In the genomic region with DNA sequence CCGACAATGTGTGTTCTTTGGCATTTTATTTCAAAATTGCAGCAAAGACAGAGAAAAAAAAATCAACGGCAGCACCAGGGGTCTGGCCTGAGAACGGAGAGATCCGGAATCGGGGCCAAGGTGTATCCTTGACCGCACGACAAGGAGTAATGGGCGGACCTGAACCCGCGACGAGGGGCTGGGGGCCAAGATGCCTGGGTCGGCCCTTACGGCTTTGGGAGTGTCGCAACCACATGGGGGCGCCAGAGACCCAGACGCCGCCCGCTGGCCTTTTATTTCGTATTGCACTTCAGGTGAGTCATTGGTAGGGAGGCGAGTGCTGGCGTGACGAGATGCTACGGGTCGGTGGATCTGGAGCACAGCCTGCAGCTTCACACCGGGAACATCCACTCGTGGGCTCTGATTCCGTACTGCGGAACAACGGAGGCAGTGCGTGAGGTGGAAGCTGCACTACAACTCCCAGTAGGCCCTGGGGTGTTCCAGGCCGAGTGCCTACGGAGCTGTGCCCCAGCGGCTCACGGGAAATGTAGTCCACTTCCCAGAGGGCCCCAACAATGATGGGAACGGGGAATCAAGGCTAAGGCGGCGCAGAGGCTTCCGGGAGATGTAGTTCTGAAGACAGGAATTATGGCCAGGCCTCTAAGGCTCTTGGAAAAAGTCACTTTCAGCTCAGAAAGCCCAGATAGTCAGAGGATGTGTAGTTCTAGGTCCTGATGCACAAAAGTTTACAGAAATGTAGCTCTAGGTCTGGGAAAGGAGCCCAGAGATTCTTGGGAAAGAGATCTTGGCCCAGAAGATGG, we compare ENCODE assay signal across 1 cellular context.
TF ChIP-seq lines count a peak whose summit lies in the region.

No MANE protein-coding gene starts in this region.

TF ChIP-seq in HepG2, 621 proteins besides CTCF, POLR2A, EP300 and RAD21 (continued from another document and continues in another):
- TF ChIP-seq, protein P1, sequence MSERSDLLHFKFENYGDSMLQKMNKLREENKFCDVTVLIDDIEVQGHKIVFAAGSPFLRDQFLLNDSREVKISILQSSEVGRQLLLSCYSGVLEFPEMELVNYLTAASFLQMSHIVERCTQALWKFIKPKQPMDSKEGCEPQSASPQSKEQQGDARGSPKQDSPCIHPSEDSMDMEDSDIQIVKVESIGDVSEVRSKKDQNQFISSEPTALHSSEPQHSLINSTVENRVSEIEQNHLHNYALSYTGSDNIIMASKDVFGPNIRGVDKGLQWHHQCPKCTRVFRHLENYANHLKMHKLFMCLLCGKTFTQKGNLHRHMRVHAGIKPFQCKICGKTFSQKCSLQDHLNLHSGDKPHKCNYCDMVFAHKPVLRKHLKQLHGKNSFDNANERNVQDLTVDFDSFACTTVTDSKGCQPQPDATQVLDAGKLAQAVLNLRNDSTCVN (CRISPR knock-in tag; IDR thresholded peaks at IDR 0.05; ENCODE audit: borderline replicate concordance) = peak; percentile 57; the same call in 1 of the 2 replicates
- TF ChIP-seq, protein P2, sequence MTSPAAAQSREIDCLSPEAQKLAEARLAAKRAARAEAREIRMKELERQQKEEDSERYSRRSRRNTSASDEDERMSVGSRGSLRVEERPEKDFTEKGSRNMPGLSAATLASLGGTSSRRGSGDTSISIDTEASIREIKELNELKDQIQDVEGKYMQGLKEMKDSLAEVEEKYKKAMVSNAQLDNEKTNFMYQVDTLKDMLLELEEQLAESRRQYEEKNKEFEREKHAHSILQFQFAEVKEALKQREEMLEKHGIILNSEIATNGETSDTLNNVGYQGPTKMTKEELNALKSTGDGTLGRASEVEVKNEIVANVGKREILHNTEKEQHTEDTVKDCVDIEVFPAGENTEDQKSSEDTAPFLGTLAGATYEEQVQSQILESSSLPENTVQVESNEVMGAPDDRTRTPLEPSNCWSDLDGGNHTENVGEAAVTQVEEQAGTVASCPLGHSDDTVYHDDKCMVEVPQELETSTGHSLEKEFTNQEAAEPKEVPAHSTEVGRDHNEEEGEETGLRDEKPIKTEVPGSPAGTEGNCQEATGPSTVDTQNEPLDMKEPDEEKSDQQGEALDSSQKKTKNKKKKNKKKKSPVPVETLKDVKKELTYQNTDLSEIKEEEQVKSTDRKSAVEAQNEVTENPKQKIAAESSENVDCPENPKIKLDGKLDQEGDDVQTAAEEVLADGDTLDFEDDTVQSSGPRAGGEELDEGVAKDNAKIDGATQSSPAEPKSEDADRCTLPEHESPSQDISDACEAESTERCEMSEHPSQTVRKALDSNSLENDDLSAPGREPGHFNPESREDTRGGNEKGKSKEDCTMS (CRISPR knock-in tag; conservative IDR thresholded peaks at IDR 0.05) = no peak
- TF ChIP-seq TAF1 (CRISPR knock-in tag; IDR thresholded peaks at IDR 0.05) (peak; percentile 21; the same call in 1 of the 2 replicates), FOSL2 (CRISPR knock-in tag; IDR thresholded peaks at IDR 0.05) (peak; percentile 77), ZMYM4 (CRISPR knock-in tag; IDR thresholded peaks at IDR 0.05) (peak; percentile 24; the same call in 1 of the 2 replicates), SKI (IDR thresholded peaks at IDR 0.05; ENCODE audit: partially characterized antibody) (no peak), SALL2 (CRISPR knock-in tag; IDR thresholded peaks at IDR 0.05) (peak; percentile 42; the same call in 1 of the 2 replicates), ZNF768 (CRISPR knock-in tag; IDR thresholded peaks at IDR 0.05) (0 out of 2 replicates have a peak, but pooled peaks have one; percentile 51), CBX5 (CRISPR knock-in tag; IDR thresholded peaks at IDR 0.05; ENCODE audit: borderline replicate concordance) (0 out of 2 replicates have a peak, but pooled peaks have one; percentile 80), SIN3B (IDR thresholded peaks at IDR 0.05; ENCODE audit: low read length) (no peak), ZNF772 (CRISPR knock-in tag; IDR thresholded peaks at IDR 0.05) (no peak), UBTF (CRISPR knock-in tag; IDR thresholded peaks at IDR 0.05) (peak; percentile 38; the same call in 1 of the 2 replicates), ZFY (CRISPR knock-in tag; IDR thresholded peaks at IDR 0.05) (peak; percentile 90), ZNF761 (CRISPR knock-in tag; conservative IDR thresholded peaks at IDR 0.05) (0 out of 2 replicates have a peak, but pooled peaks have one; percentile 38), STAT5B (CRISPR knock-in tag; IDR thresholded peaks at IDR 0.05) (no peak), THAP11 (CRISPR knock-in tag; IDR thresholded peaks at IDR 0.05) (peak; percentile 99), ASH2L (IDR thresholded peaks at IDR 0.05; ENCODE audit: insufficient read length, low read depth, low read length) (peak; percentile 37), GATAD2A (CRISPR knock-in tag; IDR thresholded peaks at IDR 0.05) (peak; percentile 66), ZNF510 (CRISPR knock-in tag; IDR thresholded peaks at IDR 0.05; ENCODE audit: low read depth) (0 out of 2 replicates have a peak, but pooled peaks have one; percentile 83), CREM (IDR thresholded peaks at IDR 0.05) (peak; percentile 97), CREM (CRISPR knock-in tag; IDR thresholded peaks at IDR 0.05) (no peak), MYC (CRISPR knock-in tag; IDR thresholded peaks at IDR 0.05; ENCODE audit: borderline replicate concordance) (no peak), ZNF335 (CRISPR knock-in tag; IDR thresholded peaks at IDR 0.05) (peak; percentile 65; the same call in 1 of the 2 replicates), SAFB2 (CRISPR knock-in tag; IDR thresholded peaks at IDR 0.05; ENCODE audit: borderline replicate concordance, low read depth) (no peak), XRCC5 (optimal IDR thresholded peaks at IDR 0.05; ENCODE audit: low read length) (peak; percentile 43), MIXL1 (CRISPR knock-in tag; IDR thresholded peaks at IDR 0.05) (0 out of 2 replicates have a peak, but pooled peaks have one; percentile 33), TBL1XR1 (IDR thresholded peaks at IDR 0.05; ENCODE audit: borderline replicate concordance, low read length, partially characterized antibody) (peak; percentile 72), EEA1 (CRISPR knock-in tag; IDR thresholded peaks at IDR 0.05; ENCODE audit: borderline replicate concordance) (0 out of 2 replicates have a peak, but pooled peaks have one; percentile 34), ZNF263 (CRISPR knock-in tag; IDR thresholded peaks at IDR 0.05) (0 out of 2 replicates have a peak, but pooled peaks have one; percentile 29), MAX (IDR thresholded peaks at IDR 0.05) (peak; percentile 10; the same call in 1 of the 2 replicates), ZBTB14 (CRISPR knock-in tag; IDR thresholded peaks at IDR 0.05) (no peak), ZNF788 (CRISPR knock-in tag; IDR thresholded peaks at IDR 0.05; ENCODE audit: borderline replicate concordance) (peak; percentile 71; the same call in 1 of the 2 replicates), MED1 (CRISPR knock-in tag; IDR thresholded peaks at IDR 0.05) (0 out of 2 replicates have a peak, but pooled peaks have one; percentile 41), ZNF256 (CRISPR knock-in tag; conservative IDR thresholded peaks at IDR 0.05) (0 out of 2 replicates have a peak, but pooled peaks have one; percentile 27), ZNF550 (CRISPR knock-in tag; IDR thresholded peaks at IDR 0.05; ENCODE audit: borderline replicate concordance) (no peak), ERF (CRISPR knock-in tag; IDR thresholded peaks at IDR 0.05) (no peak; the same call in 1 of the 2 replicates), TAF15 (IDR thresholded peaks at IDR 0.05; ENCODE audit: low read depth, low read length, poor library complexity, severe bottlenecking) (no peak), NR2C2 (CRISPR knock-in tag; IDR thresholded peaks at IDR 0.05; ENCODE audit: borderline replicate concordance) (peak; percentile 84), ZZZ3 (CRISPR knock-in tag; IDR thresholded peaks at IDR 0.05; ENCODE audit: borderline replicate concordance) (no peak)
- TF ChIP-seq, protein P3, sequence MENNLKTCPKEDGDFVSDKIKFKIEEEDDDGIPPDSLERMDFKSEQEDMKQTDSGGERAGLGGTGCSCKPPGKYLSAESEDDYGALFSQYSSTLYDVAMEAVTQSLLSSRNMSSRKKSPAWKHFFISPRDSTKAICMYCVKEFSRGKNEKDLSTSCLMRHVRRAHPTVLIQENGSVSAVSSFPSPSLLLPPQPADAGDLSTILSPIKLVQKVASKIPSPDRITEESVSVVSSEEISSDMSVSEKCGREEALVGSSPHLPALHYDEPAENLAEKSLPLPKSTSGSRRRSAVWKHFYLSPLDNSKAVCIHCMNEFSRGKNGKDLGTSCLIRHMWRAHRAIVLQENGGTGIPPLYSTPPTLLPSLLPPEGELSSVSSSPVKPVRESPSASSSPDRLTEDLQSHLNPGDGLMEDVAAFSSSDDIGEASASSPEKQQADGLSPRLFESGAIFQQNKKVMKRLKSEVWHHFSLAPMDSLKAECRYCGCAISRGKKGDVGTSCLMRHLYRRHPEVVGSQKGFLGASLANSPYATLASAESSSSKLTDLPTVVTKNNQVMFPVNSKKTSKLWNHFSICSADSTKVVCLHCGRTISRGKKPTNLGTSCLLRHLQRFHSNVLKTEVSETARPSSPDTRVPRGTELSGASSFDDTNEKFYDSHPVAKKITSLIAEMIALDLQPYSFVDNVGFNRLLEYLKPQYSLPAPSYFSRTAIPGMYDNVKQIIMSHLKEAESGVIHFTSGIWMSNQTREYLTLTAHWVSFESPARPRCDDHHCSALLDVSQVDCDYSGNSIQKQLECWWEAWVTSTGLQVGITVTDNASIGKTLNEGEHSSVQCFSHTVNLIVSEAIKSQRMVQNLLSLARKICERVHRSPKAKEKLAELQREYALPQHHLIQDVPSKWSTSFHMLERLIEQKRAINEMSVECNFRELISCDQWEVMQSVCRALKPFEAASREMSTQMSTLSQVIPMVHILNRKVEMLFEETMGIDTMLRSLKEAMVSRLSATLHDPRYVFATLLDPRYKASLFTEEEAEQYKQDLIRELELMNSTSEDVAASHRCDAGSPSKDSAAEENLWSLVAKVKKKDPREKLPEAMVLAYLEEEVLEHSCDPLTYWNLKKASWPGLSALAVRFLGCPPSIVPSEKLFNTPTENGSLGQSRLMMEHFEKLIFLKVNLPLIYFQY (CRISPR knock-in tag; IDR thresholded peaks at IDR 0.05; ENCODE audit: borderline replicate concordance) = no peak
- TF ChIP-seq, protein P4, sequence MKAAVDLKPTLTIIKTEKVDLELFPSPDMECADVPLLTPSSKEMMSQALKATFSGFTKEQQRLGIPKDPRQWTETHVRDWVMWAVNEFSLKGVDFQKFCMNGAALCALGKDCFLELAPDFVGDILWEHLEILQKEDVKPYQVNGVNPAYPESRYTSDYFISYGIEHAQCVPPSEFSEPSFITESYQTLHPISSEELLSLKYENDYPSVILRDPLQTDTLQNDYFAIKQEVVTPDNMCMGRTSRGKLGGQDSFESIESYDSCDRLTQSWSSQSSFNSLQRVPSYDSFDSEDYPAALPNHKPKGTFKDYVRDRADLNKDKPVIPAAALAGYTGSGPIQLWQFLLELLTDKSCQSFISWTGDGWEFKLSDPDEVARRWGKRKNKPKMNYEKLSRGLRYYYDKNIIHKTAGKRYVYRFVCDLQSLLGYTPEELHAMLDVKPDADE (CRISPR knock-in tag; IDR thresholded peaks at IDR 0.05) = no peak
